1 cellular context compared by ENCODE assay signal in genomic region chr7:5549096-5549896, GRCh38.
TF ChIP-seq lines count a peak whose summit lies in the region.

No MANE protein-coding gene starts in this region.

TF ChIP-seq in GM12878, 131 proteins besides CTCF, POLR2A, EP300 and RAD21:
- TF ChIP-seq LARP7 (IDR thresholded peaks at IDR 0.05) (no peak), ZBED1 (IDR thresholded peaks at IDR 0.05; ENCODE audit: borderline replicate concordance) (no peak), RBBP5 (conservative IDR thresholded peaks at IDR 0.05) (no peak), IRF5 (IDR thresholded peaks at IDR 0.05; ENCODE audit: borderline replicate concordance) (no peak), FOXK2 (IDR thresholded peaks at IDR 0.05) (no peak), RUNX3 (IDR thresholded peaks at IDR 0.05; ENCODE audit: low read length) (no peak), CREB1 (IDR thresholded peaks at IDR 0.05; ENCODE audit: low read depth) (no peak), JUNB (IDR thresholded peaks at IDR 0.05) (no peak), HDAC2 (IDR thresholded peaks at IDR 0.05) (no peak), SKIL (IDR thresholded peaks at IDR 0.05; ENCODE audit: low read depth, poor library complexity, severe bottlenecking) (no peak), HDAC6 (IDR thresholded peaks at IDR 0.05; ENCODE audit: unreplicated experiment) (no peak), REST (IDR thresholded peaks at IDR 0.05; ENCODE audit: low read depth, low read length) (no peak)
